11 cellular contexts compared by ENCODE assay signal in the genomic region with DNA sequence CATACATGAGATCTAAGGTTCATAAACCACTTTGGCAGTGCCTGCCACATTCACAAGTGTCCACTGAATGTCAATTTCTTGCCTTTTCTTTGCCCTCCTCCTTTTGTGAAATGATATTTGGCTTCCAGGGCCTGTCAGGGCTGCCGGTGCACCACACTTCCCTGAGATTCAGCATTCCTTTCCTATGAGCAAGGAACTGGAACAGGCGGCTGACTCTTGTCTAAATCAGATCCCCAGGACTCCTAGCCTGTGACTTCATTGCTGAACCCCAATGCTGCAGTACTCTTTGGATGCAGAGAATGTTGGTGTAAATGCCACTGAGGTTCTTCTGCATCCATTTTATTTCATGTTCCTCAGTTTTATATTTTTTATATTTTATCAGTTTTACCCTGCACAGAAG.
DNase-seq lines count a peak whose midpoint lies in the region; ATAC-seq and TF ChIP-seq lines count a peak whose summit lies in the region.
"Had no signal": no experiment of that assay in that cellular context is flagged by ENCODE, and none has a peak within 500 bp of the region (broad histone marks: within the 10 kb centered on the region; RNA-seq: fewer than 3 reads in every experiment).

No MANE protein-coding gene starts in this region.

- WGBS in mesendoderm (ENCODE audit: extremely low coverage, insufficient coverage, low lambda C conversion rate): no CpG with 5 or more reads among the region's 2 CpGs
- 25 to 44% methylated on average over 2 of the region's 2 CpGs for WGBS in lower leg skin, 2 donors

- H3K4me3 Mint-ChIP-seq in Caco-2 (ENCODE audit: unreplicated experiment): no peak overlapping the region
- no peak overlapping the region for H3K4me3 Mint-ChIP-seq in activated naive CD4-positive, alpha-beta T cell treated with anti-CD3 and anti-CD28 coated beads for 36 hours
- H3K4me3 Mint-ChIP-seq: activated naive CD8-positive, alpha-beta T cell treated with anti-CD3 and anti-CD28 coated beads, Interleukin-2, amount 10 ng/mL, durations not matched to agents 7 days and 5 days had no signal

- no peak overlapping the region for H2BK15ac ChIP-seq in mesendoderm (replicated peaks; ENCODE audit: low read depth)

- H3K56ac ChIP-seq in mesendoderm (ENCODE audit: low read length): no peak overlapping the region

- POLR2A ChIA-PET in Caco-2 (lab: Charles Lee): no interaction called here

- no peak overlapping the region for H3K27ac ChIP-seq in mesendoderm (ENCODE audit: low read depth, low read length)
- H3K27ac ChIP-seq: VCaP had no signal

- H3K9me3 Mint-ChIP-seq in Caco-2 (ENCODE audit: unreplicated experiment): no peaks in the 10 kb centered on the region
- H3K9me3 Mint-ChIP-seq in activated naive CD4-positive, alpha-beta T cell treated with anti-CD3 and anti-CD28 coated beads for 36 hours: no peaks in the 10 kb centered on the region
- H3K9me3 Mint-ChIP-seq: activated naive CD8-positive, alpha-beta T cell treated with anti-CD3 and anti-CD28 coated beads, Interleukin-2, amount 10 ng/mL, durations not matched to agents 7 days and 5 days had no signal

- no peak overlapping the region for H3K4me3 ChIP-seq in Caco-2 (ENCODE audit: low read depth, low read length)
- H3K4me3 ChIP-seq in mesendoderm (ENCODE audit: low read length): no peak overlapping the region
- H3K4me3 ChIP-seq in lower leg skin (ENCODE audit: low read depth, poor library complexity, severe bottlenecking): no peak overlapping the region

- TF ChIP-seq POLR2A in lower leg skin (IDR thresholded peaks at IDR 0.05): no peak

- no peak overlapping the region for H2BK120ac ChIP-seq in mesendoderm (ENCODE audit: low read depth, low read length)

- no peak overlapping the region for H4K8ac ChIP-seq in mesendoderm (ENCODE audit: low read depth, low read length)

- no peak overlapping the region for H3K18ac ChIP-seq in mesendoderm (ENCODE audit: low read length)

- no peak overlapping the region for H3K4me2 ChIP-seq in mesendoderm (ENCODE audit: low read length)

- H3K36me3 ChIP-seq in Caco-2 (ENCODE audit: control insufficient read depth, insufficient read depth, low read length) (no peaks in the 10 kb centered on the region), mesendoderm (ENCODE audit: control insufficient read depth, insufficient read depth, low read length) (no peaks in the 10 kb centered on the region)

- peaks cover 16% of the 10 kb centered on the region for H3K4me1 Mint-ChIP-seq in Caco-2 (ENCODE audit: low read depth, unreplicated experiment)
- peaks cover 48% of the 10 kb centered on the region for H3K4me1 Mint-ChIP-seq in activated naive CD4-positive, alpha-beta T cell treated with anti-CD3 and anti-CD28 coated beads for 36 hours (ENCODE audit: low read depth)

- no peaks in the 10 kb centered on the region for H3K9me3 ChIP-seq in Caco-2

- H2BK5ac ChIP-seq in mesendoderm (ENCODE audit: low read length): no peak overlapping the region

- H2AK5ac ChIP-seq in mesendoderm (ENCODE audit: low read length): no peak overlapping the region

- H3K9ac ChIP-seq in mesendoderm (ENCODE audit: low read length): no peak overlapping the region

- peaks cover 25% of the 10 kb centered on the region for H3K4me1 ChIP-seq in Caco-2
- H3K4me1 ChIP-seq in mesendoderm (ENCODE audit: control insufficient read depth, low read depth, low read length): no peaks in the 10 kb centered on the region

- DNase-seq in Caco-2 (peak in 1 of 2 experiments; percentile 20), M059J (ENCODE audit: low read depth) (peak; percentile 90), dedifferentiated amniotic fluid mesenchymal stem cell (ENCODE audit: extremely low spot score) (peak; percentile 26), mesendoderm (peak; percentile 74), epidermal melanocyte (ENCODE audit: insufficient read length, low spot score) (no peak), lower leg skin (ENCODE audit: low spot score in 2 of 2) (no peak)
- no peak for DNase-seq in activated naive CD4-positive, alpha-beta T cell treated with anti-CD3 and anti-CD28 coated beads for 36 hours
- DNase-seq: activated naive CD8-positive, alpha-beta T cell treated with anti-CD3 and anti-CD28 coated beads, Interleukin-2, amount 10 ng/mL, durations not matched to agents 7 days and 5 days; NCI-H2171 treated with DMSO at 0.1 percent for 48 hours had no signal

- peaks cover 12% of the 10 kb centered on the region for H3K79me1 ChIP-seq in mesendoderm (ENCODE audit: low read length)

- intact Hi-C loops in Caco-2 (cut with micrococcal nuclease; ENCODE audit: unreplicated experiment): no loop called here
- intact Hi-C loops in activated naive CD4-positive, alpha-beta T cell treated with anti-CD3 and anti-CD28 coated beads for 36 hours (cut with micrococcal nuclease): loop anchor here (5.0 kb wide), 1 partner anchor 72 kb away; no protein-coding TSS in a partner anchor
- intact Hi-C loops in lower leg skin (cut with DNase I; ENCODE audit: low total_unique reads): no loop called here

- H3K27ac Mint-ChIP-seq in Caco-2 (ENCODE audit: unreplicated experiment): peak overlapping the region; percentile 72
- H3K27ac Mint-ChIP-seq in activated naive CD4-positive, alpha-beta T cell treated with anti-CD3 and anti-CD28 coated beads for 36 hours: no peak overlapping the region
- H3K27ac Mint-ChIP-seq: activated naive CD8-positive, alpha-beta T cell treated with anti-CD3 and anti-CD28 coated beads, Interleukin-2, amount 10 ng/mL, durations not matched to agents 7 days and 5 days had no signal

- no peaks in the 10 kb centered on the region for H3K36me3 Mint-ChIP-seq in Caco-2 (ENCODE audit: insufficient read depth, unreplicated experiment)
- no peaks in the 10 kb centered on the region for H3K36me3 Mint-ChIP-seq in activated naive CD4-positive, alpha-beta T cell treated with anti-CD3 and anti-CD28 coated beads for 36 hours (ENCODE audit: low read depth)
- H3K36me3 Mint-ChIP-seq: activated naive CD8-positive, alpha-beta T cell treated with anti-CD3 and anti-CD28 coated beads, Interleukin-2, amount 10 ng/mL, durations not matched to agents 7 days and 5 days had no signal

- no peak overlapping the region for H4K5ac ChIP-seq in mesendoderm (ENCODE audit: low read length)

- ATAC-seq in HG03045 (IDR thresholded peaks at IDR 0.05; ENCODE audit: unreplicated experiment): no peak

- H3K4ac ChIP-seq in mesendoderm (ENCODE audit: low read depth, low read length): no peak overlapping the region

- BruUV-seq in Caco-2 (replicated peaks; lab: Mats Ljungman, UMichigan): no TSS peak

- CTCF ChIA-PET in Caco-2 (lab: Charles Lee): no interaction called here
- CTCF ChIA-PET in activated naive CD4-positive, alpha-beta T cell treated with anti-CD3 and anti-CD28 coated beads for 36 hours (lab: Charles Lee): no interaction called here

- H3K27me3 Mint-ChIP-seq in Caco-2 (ENCODE audit: insufficient read depth, unreplicated experiment): no peaks in the 10 kb centered on the region
- H3K27me3 Mint-ChIP-seq in activated naive CD4-positive, alpha-beta T cell treated with anti-CD3 and anti-CD28 coated beads for 36 hours (ENCODE audit: low read depth): no peaks in the 10 kb centered on the region
- H3K27me3 Mint-ChIP-seq: activated naive CD8-positive, alpha-beta T cell treated with anti-CD3 and anti-CD28 coated beads, Interleukin-2, amount 10 ng/mL, durations not matched to agents 7 days and 5 days had no signal

- no peak for TF ChIP-seq CTCF in Caco-2 (IDR thresholded peaks at IDR 0.05; ENCODE audit: insufficient read depth in 1 of 2, low read depth in 1 of 2, low read length in 1 of 2, severe bottlenecking in 1 of 2, unreplicated experiment in 1 of 2)
- TF ChIP-seq CTCF in lower leg skin (IDR thresholded peaks at IDR 0.05): no peak

- peaks cover 29% of the 10 kb centered on the region for H3K79me2 ChIP-seq in mesendoderm (ENCODE audit: control insufficient read depth, insufficient read depth, low read length)

- H3K23ac ChIP-seq in mesendoderm (ENCODE audit: low read length): no peak overlapping the region

- H3K27me3 ChIP-seq in Caco-2 (replicated peaks; ENCODE audit: control insufficient read depth, insufficient read depth, low read length) (no peaks in the 10 kb centered on the region), mesendoderm (ENCODE audit: insufficient read depth, low read length, poor library complexity) (no peaks in the 10 kb centered on the region)

Comparison
In these comparisons a context has a peak if more than half of its experiments do, and no peak if none do; other contexts are left out.
1. DNase-seq: peak in M059J (single experiment), dedifferentiated amniotic fluid mesenchymal stem cell (single experiment) and mesendoderm (single experiment); none in activated naive CD4-positive, alpha-beta T cell treated with anti-CD3 and anti-CD28 coated beads for 36 hours (single experiment), epidermal melanocyte (single experiment) and lower leg skin (0 of 2).